In the genomic region with DNA sequence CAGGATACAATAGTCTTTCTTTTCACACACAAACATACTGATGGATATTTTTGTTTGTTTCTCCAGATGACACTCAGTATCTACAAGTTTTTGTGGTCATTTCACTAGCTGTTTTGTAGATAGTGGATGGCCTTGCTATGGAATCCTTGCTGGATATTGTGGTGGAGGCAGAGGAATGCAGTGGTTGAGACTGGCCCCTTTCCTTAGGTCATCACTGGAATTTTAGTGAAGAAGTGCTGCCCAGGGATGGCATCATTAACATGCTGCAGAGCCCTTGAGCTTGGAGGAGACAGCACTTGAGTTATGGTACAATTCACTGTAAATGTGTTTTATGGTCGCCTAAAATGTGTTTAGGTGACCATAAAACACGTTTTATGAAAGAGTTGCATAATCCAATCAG, we compare ENCODE assay signal across 16 cellular contexts.
A peak's percentile ranks its signal among the peaks of the same experiment; 100 is the strongest.
DNase-seq lines count a peak whose midpoint lies in the region; TF ChIP-seq lines count a peak whose summit lies in the region.
"Had no signal": no experiment of that assay in that cellular context is flagged by ENCODE, and none has a peak within 500 bp of the region (broad histone marks: within the 10 kb centered on the region; RNA-seq: fewer than 3 reads in every experiment).

No MANE protein-coding gene starts in this region.

- H3K27me3 ChIP-seq in smooth muscle cell (ENCODE audit: low read depth): no peaks in the 10 kb centered on the region
- no peaks in the 10 kb centered on the region for H3K27me3 ChIP-seq in esophagus squamous epithelium
- no peaks in the 10 kb centered on the region for H3K27me3 ChIP-seq in stomach
- H3K27me3 ChIP-seq: SJSA1 had no signal

- H3K9ac ChIP-seq in smooth muscle cell (ENCODE audit: low read depth): no peak overlapping the region

- TF ChIP-seq POLR2A in esophagus squamous epithelium (IDR thresholded peaks at IDR 0.05) (no peak), stomach (IDR thresholded peaks at IDR 0.05) (no peak)

- H3K9me3 ChIP-seq in smooth muscle cell (replicated peaks; ENCODE audit: low read depth): no peaks in the 10 kb centered on the region
- no peaks in the 10 kb centered on the region for H3K9me3 ChIP-seq in esophagus squamous epithelium
- no peaks in the 10 kb centered on the region for H3K9me3 ChIP-seq in stomach
- H3K9me3 ChIP-seq: SJSA1 had no signal

- intact Hi-C loops in esophagus squamous epithelium (cut with DNase I) (no loop called here), stomach (cut with DNase I; ENCODE audit: low total_unique reads) (no loop called here)

- TF ChIP-seq EP300 in stomach (IDR thresholded peaks at IDR 0.05): no peak

- no peaks in the 10 kb centered on the region for H3F3A ChIP-seq in smooth muscle cell (ENCODE audit: low read depth)

- DNase-seq in EL: peak; percentile 71
- DNase-seq in RPMI7951 (ENCODE audit: low read depth): peak; percentile 66
- peak; percentile 33 for DNase-seq in glomerular visceral epithelial cell (ENCODE audit: extremely low spot score)
- no peak for DNase-seq in smooth muscle cell (lab: John Stamatoyannopoulos, UW; ENCODE audit: unreplicated experiment)
- no peak for DNase-seq in activated CD4-positive, alpha-beta T cell treated with anti-CD3 and anti-CD28 coated beads for 4 hours
- DNase-seq in esophagus squamous epithelium (lab: John Stamatoyannopoulos, UW): no peak
- DNase-seq in stomach: no peak
- DNase-seq: CD4-positive, CD25-positive, alpha-beta regulatory T cell; DMS79; GF-D8; MM.1S; NCI-H187 treated with DMSO at 0.1 percent for 48 hours; NCI-H446 had no signal

- WGBS in smooth muscle cell (ENCODE audit: low lambda C conversion rate): 73% methylated on average over 2 of the region's 2 CpGs
- WGBS in esophagus squamous epithelium, 2 donors: 65 to 72% methylated on average over 2 of the region's 2 CpGs
- WGBS in stomach, 5 donors: 61 to 72% (median 64%) methylated on average over 2 of the region's 2 CpGs

- TF ChIP-seq CTCF in smooth muscle cell (IDR thresholded peaks at IDR 0.05; ENCODE audit: borderline replicate concordance, insufficient read depth, poor library complexity, severe bottlenecking) (no peak), esophagus squamous epithelium (IDR thresholded peaks at IDR 0.05) (no peak), stomach (IDR thresholded peaks at IDR 0.05) (no peak)

- no peaks in the 10 kb centered on the region for H4K20me1 ChIP-seq in smooth muscle cell (ENCODE audit: low read depth)

- H3K79me2 ChIP-seq in smooth muscle cell (ENCODE audit: low read depth): no peaks in the 10 kb centered on the region

- no peaks in the 10 kb centered on the region for H3K36me3 ChIP-seq in smooth muscle cell (ENCODE audit: low read depth)
- H3K36me3 ChIP-seq in esophagus squamous epithelium: no peaks in the 10 kb centered on the region
- H3K36me3 ChIP-seq in stomach: no peaks in the 10 kb centered on the region
- H3K36me3 ChIP-seq: SJSA1 had no signal

- H3K4me2 ChIP-seq in smooth muscle cell: peak overlapping the region; percentile 16

- no peak overlapping the region for H3K27ac ChIP-seq in smooth muscle cell (ENCODE audit: low read depth)
- no peak overlapping the region for H3K27ac ChIP-seq in esophagus squamous epithelium
- no peak overlapping the region for H3K27ac ChIP-seq in stomach
- H3K27ac ChIP-seq: HL-60, SJSA1 had no signal

- H3K4me1 ChIP-seq in smooth muscle cell (ENCODE audit: low read depth) (no peaks in the 10 kb centered on the region), esophagus squamous epithelium (no peaks in the 10 kb centered on the region), stomach (no peaks in the 10 kb centered on the region)
- H3K4me1 ChIP-seq: SJSA1 had no signal

- no peak overlapping the region for H2AFZ ChIP-seq in smooth muscle cell (ENCODE audit: low read depth)

- no peak overlapping the region for H3K4me3 ChIP-seq in smooth muscle cell
- H3K4me3 ChIP-seq in esophagus squamous epithelium: no peak overlapping the region
- H3K4me3 ChIP-seq in stomach: no peak overlapping the region
- H3K4me3 ChIP-seq: K562, SJSA1 had no signal

Comparison
In these comparisons a context has a peak if more than half of its experiments do, and no peak if none do; other contexts are left out.
1. DNase-seq: peak in EL (single experiment), RPMI7951 (single experiment) and glomerular visceral epithelial cell (single experiment); none in smooth muscle cell (single experiment), activated CD4-positive, alpha-beta T cell treated with anti-CD3 and anti-CD28 coated beads for 4 hours (0 of 2), esophagus squamous epithelium (single experiment) and stomach (single experiment).